In the genomic region with DNA sequence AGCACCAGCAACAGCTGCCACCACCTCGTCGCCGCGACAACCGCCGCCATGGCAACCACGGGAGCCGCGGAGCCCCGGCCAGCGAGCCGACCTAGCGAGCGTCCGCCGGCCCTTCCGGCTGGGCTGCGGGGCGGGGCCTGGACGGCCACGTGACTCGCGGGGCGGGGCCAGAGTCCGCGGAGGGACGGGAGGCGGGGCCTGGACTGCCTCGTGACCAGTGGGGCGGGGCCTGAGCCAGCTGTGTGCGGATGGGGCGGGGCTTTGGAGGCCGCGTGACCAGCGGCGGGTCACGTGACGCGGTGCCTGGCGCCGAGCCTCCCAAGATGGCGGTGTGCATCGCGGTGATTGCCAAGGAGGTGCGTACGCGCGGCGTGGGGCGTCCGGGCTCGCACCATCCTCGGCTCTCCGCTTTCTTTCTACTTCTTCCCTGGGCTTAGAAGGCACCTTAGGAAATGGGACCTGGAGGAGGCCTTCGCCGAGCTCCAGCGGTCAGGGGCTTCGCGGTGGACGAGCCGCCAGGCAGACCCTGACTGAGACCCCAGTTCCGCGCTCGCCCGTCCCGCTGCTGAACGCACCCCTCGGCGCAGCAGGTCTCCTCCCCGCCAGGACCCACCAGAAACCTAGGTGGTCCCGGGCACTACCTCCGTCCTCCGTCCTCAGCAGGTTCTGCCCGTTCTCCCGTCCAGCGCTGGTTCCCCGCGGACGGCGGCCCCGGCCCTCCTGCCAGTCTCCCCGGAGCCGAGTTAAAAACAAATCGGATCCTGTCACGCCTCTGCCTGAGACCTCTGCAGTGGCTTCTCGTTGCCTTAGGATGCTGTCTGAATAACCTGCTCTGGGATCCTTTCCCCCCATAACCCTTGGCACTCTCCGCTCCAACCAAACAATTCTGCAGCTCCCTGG, we compare ENCODE assay signal across 1 cellular context.
TF ChIP-seq lines count a peak whose summit lies in the region.

GALNS (minus strand) TSS at position 120 of the 900 bp plus-strand sequence; CDS start at position 50, 70 bp downstream.
TRAPPC2L (plus strand) TSS at position 300 of the 900 bp plus-strand sequence; CDS start at position 324, 24 bp downstream.

TF ChIP-seq in K562, 482 proteins besides CTCF, POLR2A, EP300 and RAD21 (continued from another document and continues in another):
- TF ChIP-seq, protein P1, sequence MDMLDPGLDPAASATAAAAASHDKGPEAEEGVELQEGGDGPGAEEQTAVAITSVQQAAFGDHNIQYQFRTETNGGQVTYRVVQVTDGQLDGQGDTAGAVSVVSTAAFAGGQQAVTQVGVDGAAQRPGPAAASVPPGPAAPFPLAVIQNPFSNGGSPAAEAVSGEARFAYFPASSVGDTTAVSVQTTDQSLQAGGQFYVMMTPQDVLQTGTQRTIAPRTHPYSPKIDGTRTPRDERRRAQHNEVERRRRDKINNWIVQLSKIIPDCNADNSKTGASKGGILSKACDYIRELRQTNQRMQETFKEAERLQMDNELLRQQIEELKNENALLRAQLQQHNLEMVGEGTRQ (CRISPR knock-in tag; IDR thresholded peaks at IDR 0.05), result peak; percentile 98
- TF ChIP-seq RCOR1 (IDR thresholded peaks at IDR 0.05; ENCODE audit: borderline replicate concordance in 1 of 2, low read depth in 2 of 2, low read length in 2 of 2), result peak in 1 of 2 experiments; percentile 28; a peak in 1 of 4 replicates
- no peak for TF ChIP-seq MCM3 (IDR thresholded peaks at IDR 0.05)
- peak; percentile 61; the same call in 1 of the 2 replicates for TF ChIP-seq ERF (CRISPR knock-in tag; IDR thresholded peaks at IDR 0.05)
- peak; percentile 17; the same call in 1 of the 2 replicates for TF ChIP-seq TCF3 (CRISPR knock-in tag; IDR thresholded peaks at IDR 0.05)
- TF ChIP-seq ZBTB26 (CRISPR knock-in tag; IDR thresholded peaks at IDR 0.05), result no peak
- TF ChIP-seq C11orf30 (IDR thresholded peaks at IDR 0.05; ENCODE audit: low read depth), result peak; percentile 99
- peak; percentile 93 for TF ChIP-seq DACH1 (IDR thresholded peaks at IDR 0.05; ENCODE audit: partially characterized antibody)
- peak; percentile 71; the same call in 1 of the 2 replicates for TF ChIP-seq STAT6 (CRISPR knock-in tag; IDR thresholded peaks at IDR 0.05)
- TF ChIP-seq CREB1 (IDR thresholded peaks at IDR 0.05), result 0 out of 2 replicates have a peak, but pooled peaks have one; percentile 39
- TF ChIP-seq CREB1 (CRISPR knock-in tag; IDR thresholded peaks at IDR 0.05), result peak; percentile 72
- TF ChIP-seq ZBTB7A (IDR thresholded peaks at IDR 0.05; ENCODE audit: borderline replicate concordance, control insufficient read depth, low read depth, low read length), result 0 out of 2 replicates have a peak, but pooled peaks have one; percentile 13
- peak; percentile 40; the same call in 1 of the 2 replicates for TF ChIP-seq ESRRA (IDR thresholded peaks at IDR 0.05; ENCODE audit: borderline replicate concordance, low read depth)
- no peak for TF ChIP-seq ZNF24 (IDR thresholded peaks at IDR 0.05)
- TF ChIP-seq TBP (optimal IDR thresholded peaks at IDR 0.05; ENCODE audit: low read depth, low read length), result peak; percentile 84
- TF ChIP-seq ETS1 (conservative IDR thresholded peaks at IDR 0.05; ENCODE audit: control insufficient read depth, low read depth, low read length), result peak; percentile 98
- TF ChIP-seq CREM (IDR thresholded peaks at IDR 0.05; ENCODE audit: low read depth), result peak; percentile 82
- 0 out of 2 replicates have a peak, but pooled peaks have one; percentile 55 for TF ChIP-seq ZNF830 (CRISPR knock-in tag; IDR thresholded peaks at IDR 0.05)
- peak in 1 of 2 experiments; percentile 80; a peak in 1 of 4 replicates for TF ChIP-seq CSDE1 (IDR thresholded peaks at IDR 0.05)
- TF ChIP-seq THRAP3 (IDR thresholded peaks at IDR 0.05; ENCODE audit: borderline replicate concordance), result no peak
- TF ChIP-seq SOX6 (IDR thresholded peaks at IDR 0.05), result 0 out of 2 replicates have a peak, but pooled peaks have one; percentile 10
- TF ChIP-seq, protein P2, sequence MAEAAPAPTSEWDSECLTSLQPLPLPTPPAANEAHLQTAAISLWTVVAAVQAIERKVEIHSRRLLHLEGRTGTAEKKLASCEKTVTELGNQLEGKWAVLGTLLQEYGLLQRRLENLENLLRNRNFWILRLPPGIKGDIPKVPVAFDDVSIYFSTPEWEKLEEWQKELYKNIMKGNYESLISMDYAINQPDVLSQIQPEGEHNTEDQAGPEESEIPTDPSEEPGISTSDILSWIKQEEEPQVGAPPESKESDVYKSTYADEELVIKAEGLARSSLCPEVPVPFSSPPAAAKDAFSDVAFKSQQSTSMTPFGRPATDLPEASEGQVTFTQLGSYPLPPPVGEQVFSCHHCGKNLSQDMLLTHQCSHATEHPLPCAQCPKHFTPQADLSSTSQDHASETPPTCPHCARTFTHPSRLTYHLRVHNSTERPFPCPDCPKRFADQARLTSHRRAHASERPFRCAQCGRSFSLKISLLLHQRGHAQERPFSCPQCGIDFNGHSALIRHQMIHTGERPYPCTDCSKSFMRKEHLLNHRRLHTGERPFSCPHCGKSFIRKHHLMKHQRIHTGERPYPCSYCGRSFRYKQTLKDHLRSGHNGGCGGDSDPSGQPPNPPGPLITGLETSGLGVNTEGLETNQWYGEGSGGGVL (CRISPR knock-in tag; IDR thresholded peaks at IDR 0.05), result no peak
- peak; percentile 88 for TF ChIP-seq CXXC5 (CRISPR knock-in tag; IDR thresholded peaks at IDR 0.05)
- 0 out of 2 replicates have a peak, but pooled peaks have one; percentile 17 for TF ChIP-seq ILF3 (IDR thresholded peaks at IDR 0.05; ENCODE audit: borderline replicate concordance)
- no peak for TF ChIP-seq KLF16 (IDR thresholded peaks at IDR 0.05)
- peak; percentile 89 for TF ChIP-seq FOS (IDR thresholded peaks at IDR 0.05; ENCODE audit: extremely low read depth, insufficient read length)
- peak; percentile 97 for TF ChIP-seq HNRNPK (IDR thresholded peaks at IDR 0.05; ENCODE audit: low read depth, low read length, poor library complexity, severe bottlenecking)
- peak; percentile 53 for TF ChIP-seq ZFX (CRISPR knock-in tag; IDR thresholded peaks at IDR 0.05)
- TF ChIP-seq NRF1 (conservative IDR thresholded peaks at IDR 0.05 in 1 of 2, IDR thresholded peaks at IDR 0.05 in 1 of 2), result peak; percentile 55 to 56; a peak in 2 of 4 replicates
- TF ChIP-seq PHB (CRISPR knock-in tag; IDR thresholded peaks at IDR 0.05), result peak; percentile 85; the same call in 1 of the 2 replicates
- peak; percentile 99 for TF ChIP-seq TFAP4 (CRISPR knock-in tag; IDR thresholded peaks at IDR 0.05; ENCODE audit: borderline replicate concordance)
- TF ChIP-seq, protein P3, sequence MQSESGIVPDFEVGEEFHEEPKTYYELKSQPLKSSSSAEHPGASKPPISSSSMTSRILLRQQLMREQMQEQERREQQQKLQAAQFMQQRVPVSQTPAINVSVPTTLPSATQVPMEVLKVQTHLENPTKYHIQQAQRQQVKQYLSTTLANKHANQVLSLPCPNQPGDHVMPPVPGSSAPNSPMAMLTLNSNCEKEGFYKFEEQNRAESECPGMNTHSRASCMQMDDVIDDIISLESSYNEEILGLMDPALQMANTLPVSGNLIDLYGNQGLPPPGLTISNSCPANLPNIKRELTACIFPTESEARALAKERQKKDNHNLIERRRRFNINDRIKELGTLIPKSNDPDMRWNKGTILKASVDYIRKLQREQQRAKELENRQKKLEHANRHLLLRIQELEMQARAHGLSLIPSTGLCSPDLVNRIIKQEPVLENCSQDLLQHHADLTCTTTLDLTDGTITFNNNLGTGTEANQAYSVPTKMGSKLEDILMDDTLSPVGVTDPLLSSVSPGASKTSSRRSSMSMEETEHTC (IDR thresholded peaks at IDR 0.05), result peak; percentile 96
- peak; percentile 47; the same call in 1 of the 2 replicates for TF ChIP-seq CTBP1 (IDR thresholded peaks at IDR 0.05; ENCODE audit: borderline replicate concordance)
- TF ChIP-seq MYNN (IDR thresholded peaks at IDR 0.05), result peak; percentile 99
- TF ChIP-seq MYNN (CRISPR knock-in tag; IDR thresholded peaks at IDR 0.05), result peak; percentile 90
- peak; percentile 93; the same call in 1 of the 2 replicates for TF ChIP-seq ARID4B (CRISPR knock-in tag; IDR thresholded peaks at IDR 0.05)
- no peak for TF ChIP-seq NFATC3 (IDR thresholded peaks at IDR 0.05)
- peak; percentile 49; the same call in 1 of the 2 replicates for TF ChIP-seq ATF7 (IDR thresholded peaks at IDR 0.05)
- peak; percentile 95 for TF ChIP-seq BHLHE40 (IDR thresholded peaks at IDR 0.05; ENCODE audit: low read length)
- peak; percentile 38; the same call in 1 of the 2 replicates for TF ChIP-seq ATF3 (IDR thresholded peaks at IDR 0.05)
- no peak for TF ChIP-seq ATF3 (CRISPR knock-in tag; conservative IDR thresholded peaks at IDR 0.05)
- no peak for TF ChIP-seq CGGBP1 (CRISPR knock-in tag; IDR thresholded peaks at IDR 0.05)
- TF ChIP-seq PHF8 (IDR thresholded peaks at IDR 0.05; ENCODE audit: borderline replicate concordance, low read length), result peak; percentile 82; the same call in 1 of the 2 replicates
- TF ChIP-seq SIN3B (IDR thresholded peaks at IDR 0.05; ENCODE audit: low read depth), result peak; percentile 98
